19 cellular contexts compared by ENCODE assay signal in genomic region chr15:101676965-101677364, GRCh38. TPM values are rescaled to one million over a fixed set of nuclear protein-coding genes. Genes with fewer than 3 reads are reported as not detected.
DNase-seq lines count a peak whose midpoint lies in the region; ATAC-seq, FAIRE-seq and TF ChIP-seq lines count a peak whose summit lies in the region.
"Had no signal": no experiment of that assay in that cellular context is flagged by ENCODE, and none has a peak within 500 bp of the region (broad histone marks: within the 10 kb centered on the region; RNA-seq: fewer than 3 reads in every experiment).

No MANE protein-coding gene starts in this region.

- no peaks in the 10 kb centered on the region for H4K20me1 ChIP-seq in K562 (replicated peaks; ENCODE audit: control insufficient read depth, insufficient read depth, low read length)

- in situ Hi-C loops in K562 (cut with MboI), result no loop called here

- BruUV-seq in K562 (replicated peaks; lab: Mats Ljungman, UMichigan), result no TSS peak

- no peaks in the 10 kb centered on the region for H3K9me3 ChIP-seq in K562 (replicated peaks; ENCODE audit: control insufficient read depth, insufficient read depth, low read depth, low read length)
- H3K9me3 ChIP-seq: left lung, transverse colon had no signal

- POLR2A ChIA-PET in K562 (lab: Yijun Ruan, JAX), result interaction anchor here (0.6 kb wide), 1 partner anchor 389 kb away, joined by 4 read pairs; no protein-coding TSS in a partner anchor

- no peaks in the 10 kb centered on the region for H3K27me3 ChIP-seq in K562 (ENCODE audit: control insufficient read depth in 2 of 2, insufficient read depth in 2 of 2, low read length in 2 of 2)
- H3K27me3 ChIP-seq: left lung, transverse colon had no signal

- FAIRE-seq in K562 (lab: Jason Lieb, UNC) (no peak), islet of Langerhans (lab: Jason Lieb, UNC) (peak; percentile 49)
- FAIRE-seq: bronchial epithelial cell, GM19239 had no signal

- H2AFZ ChIP-seq in K562 (ENCODE audit: low read depth, low read length), result no peak overlapping the region

- no peak overlapping the region for H3K4me2 ChIP-seq in K562 (ENCODE audit: insufficient read depth, low read length)

- no peak for TF ChIP-seq POLR2A in K562 (conservative IDR thresholded peaks at IDR 0.05)

- intact Hi-C loops in K562 (cut with micrococcal nuclease), result no loop called here

- CTCF ChIA-PET in K562 (lab: Yijun Ruan, JAX; ENCODE audit: low intra/inter-chr PET ratio), result no interaction called here

- no peaks in the 10 kb centered on the region for H3K9me1 ChIP-seq in K562 (ENCODE audit: control insufficient read depth, insufficient read depth, low read length)

- no peak overlapping the region for H3K4me3 ChIP-seq in K562
- H3K4me3 ChIP-seq: left lung, transverse colon had no signal

- H3K9ac ChIP-seq in K562 (ENCODE audit: insufficient read depth in 1 of 2, low read depth in 2 of 2, low read length in 2 of 2), result no peak overlapping the region

- TF ChIP-seq EP300 in K562 (IDR thresholded peaks at IDR 0.05; ENCODE audit: low read length), result no peak

- H3K79me2 ChIP-seq in K562 (ENCODE audit: control insufficient read depth, insufficient read depth, low read length), result no peaks in the 10 kb centered on the region

- 90% methylated on average over 4 of the region's 4 CpGs for WGBS in K562 (ENCODE audit: insufficient coverage, low coverage, missing lambda C conversion rate)

- no peaks in the 10 kb centered on the region for H3K4me1 ChIP-seq in K562 (replicated peaks in 1 of 2; ENCODE audit: control insufficient read depth in 2 of 2, insufficient read depth in 2 of 2, low read length in 2 of 2)
- H3K4me1 ChIP-seq: left lung, transverse colon had no signal

- peaks cover 33% of the 10 kb centered on the region; the same call in 1 of the 3 replicates for H3K36me3 ChIP-seq in K562 (ENCODE audit: control insufficient read depth, insufficient read depth, low read length)

- DNase-seq in AG20443 (ENCODE audit: low spot score) (peak; percentile 23), NCI-H1694 treated with DMSO at 0.1 percent for 48 hours (lab: John Stamatoyannopoulos, UW) (peak; percentile 78), K562 (ENCODE audit: extremely low read depth in 1 of 4, low spot score in 3 of 4) (no peak), D341Med (ENCODE audit: low spot score) (no peak), GM20000 (ENCODE audit: low spot score) (no peak), NCI-H2107 treated with DMSO at 0.1 percent for 48 hours (lab: John Stamatoyannopoulos, UW; ENCODE audit: unreplicated experiment) (no peak)
- DNase-seq: left lung; naive B cell; NCI-H1105 treated with DMSO at 0.1 percent for 48 hours; NCI-H526 treated with DMSO at 0.1 percent for 48 hours; RPMI8226; stimulated activated CD4-positive, alpha-beta T cell treated with anti-CD3 and anti-CD28 coated beads, Interleukin-2, amount 100 ng/mL, for 24 hours; stimulated activated CD8-positive, alpha-beta memory T cell treated with anti-CD3 and anti-CD28 coated beads, Interleukin-4, amount 100 ng/mL, for 48 hours; transverse colon had no signal

- ATAC-seq in K562, result no peak
- no peak for ATAC-seq in GM19351 (IDR thresholded peaks at IDR 0.05; ENCODE audit: unreplicated experiment)
- ATAC-seq: left lung had no signal

- TF ChIP-seq RAD21 in K562 (CRISPR knock-in tag; conservative IDR thresholded peaks at IDR 0.05 in 1 of 2, IDR thresholded peaks at IDR 0.05 in 1 of 2), result no peak

- TF ChIP-seq CTCF in K562 (IDR thresholded peaks at IDR 0.05 in 2 of 3, conservative IDR thresholded peaks at IDR 0.05 in 1 of 3; ENCODE audit: insufficient read depth in 2 of 3, low read depth in 1 of 3, low read length in 3 of 3), result no peak
- no peak for TF ChIP-seq CTCF in GM20000 (IDR thresholded peaks at IDR 0.05; ENCODE audit: extremely low read depth, missing control alignments)

- H3K27ac ChIP-seq in K562 (ENCODE audit: extremely low read depth, low read depth, low read length), result no peak overlapping the region
- H3K27ac ChIP-seq: C4-2B, left lung, transverse colon had no signal

TF ChIP-seq in K562, 482 proteins besides CTCF, POLR2A, EP300 and RAD21:
- TF ChIP-seq HDGF (IDR thresholded peaks at IDR 0.05), result no peak
- 0 out of 2 replicates have a peak, but pooled peaks have one; percentile 19 for TF ChIP-seq ZNF134 (CRISPR knock-in tag; conservative IDR thresholded peaks at IDR 0.05)

RNA-seq across cellular contexts. Expression of gene TM2D3, which starts 24.8 kb away (rescaled TPM):
- 75.4 and 111 TPM in 2 replicates for total RNA-seq in K562 (2011; cell fraction: chromatin; rRNA removed; ENCODE audit: low replicate concordance)
- 93.2 and 100 TPM in 2 replicates for total RNA-seq in K562 (2011; cell fraction: nucleolus; rRNA removed)
- total RNA-seq in K562 (2011; cell fraction: nucleoplasm; rRNA removed), result 121 and 152 TPM in 2 replicates
- 16.5 and 23.5 TPM in 2 replicates for total RNA-seq in K562 (2014; rRNA removed)
- 31.3 and 32.4 TPM in 2 replicates for total RNA-seq in K562 (2014; rRNA removed; fragmentation: Illumina TruSeq; extraction: Trizol)
- total RNA-seq in K562 (2015; rRNA removed; fragmentation: Illumina TruSeq; extraction: Trizol), result 34.1 and 34.9 TPM in 2 replicates
- 27.4 and 28.9 TPM in 2 replicates for total RNA-seq in K562 (2021)
- 59.5 and 61.0 TPM in 2 replicates for polyA plus RNA-seq in K562 (2011; rRNA removed)
- polyA plus RNA-seq in K562 (2011; cell fraction: cytosol; rRNA removed), result 33.6 and 42.8 TPM in 2 replicates
- polyA plus RNA-seq in K562 (2011; cell fraction: nucleus; rRNA removed), result 58.3 and 77.8 TPM in 2 replicates
- 22.2 and 31.4 TPM in 2 replicates for polyA plus RNA-seq in K562 (2012)
- 25.3 and 26.8 TPM in 2 replicates for polyA plus RNA-seq in K562 (2014; fragmentation: Illumina TruSeq; extraction: Trizol)
- polyA plus RNA-seq in K562 (2014; fragmentation: Nextera tagmentation; extraction: Ambion mirVana), result 10 to 100 TPM; 59.2 to 67.9 TPM
- polyA plus RNA-seq in K562 (2014; rRNA removed), result 27.9 and 28.2 TPM in 2 replicates
- 50.4 and 52.1 TPM in 2 replicates for polyA minus RNA-seq in K562 (2011; rRNA and poly(A)+ RNA removed)
- polyA minus RNA-seq in K562 (2011; cell fraction: cytosol; rRNA and poly(A)+ RNA removed), result 20.9 and 28.2 TPM in 2 replicates
- 67.7 and 82.9 TPM in 2 replicates for polyA minus RNA-seq in K562 (2011; cell fraction: nucleus; rRNA and poly(A)+ RNA removed)

RNA-seq across cellular contexts. Expression of gene TARS3, which starts 47.3 kb away (rescaled TPM):
- 10.9 and 23.9 TPM in 2 replicates for total RNA-seq in K562 (2011; cell fraction: chromatin; rRNA removed; ENCODE audit: low replicate concordance)
- total RNA-seq in K562 (2011; cell fraction: nucleolus; rRNA removed), result 7.0 and 8.3 TPM in 2 replicates
- 10.9 and 14.0 TPM in 2 replicates for total RNA-seq in K562 (2011; cell fraction: nucleoplasm; rRNA removed)
- 12.1 and 13.3 TPM in 2 replicates for total RNA-seq in K562 (2014; rRNA removed)
- total RNA-seq in K562 (2014; rRNA removed; fragmentation: Illumina TruSeq; extraction: Trizol), result 13.2 and 14.5 TPM in 2 replicates
- total RNA-seq in K562 (2015; rRNA removed; fragmentation: Illumina TruSeq; extraction: Trizol), result 14.3 and 14.7 TPM in 2 replicates
- total RNA-seq in K562 (2021), result 8.6 and 8.7 TPM in 2 replicates
- polyA plus RNA-seq in K562 (2011; rRNA removed), result 5.1 and 5.8 TPM in 2 replicates
- polyA plus RNA-seq in K562 (2011; cell fraction: cytosol; rRNA removed), result 1.7 and 2.2 TPM in 2 replicates
- 6.0 and 7.4 TPM in 2 replicates for polyA plus RNA-seq in K562 (2011; cell fraction: nucleus; rRNA removed)
- polyA plus RNA-seq in K562 (2012), result 6.1 and 6.9 TPM in 2 replicates
- polyA plus RNA-seq in K562 (2014; fragmentation: Illumina TruSeq; extraction: Trizol), result 8.1 and 9.8 TPM in 2 replicates
- 1 to 10 TPM; 2.1 to 3.0 TPM for polyA plus RNA-seq in K562 (2014; fragmentation: Nextera tagmentation; extraction: Ambion mirVana)
- polyA plus RNA-seq in K562 (2014; rRNA removed), result 10.0 and 10.9 TPM in 2 replicates
- polyA minus RNA-seq in K562 (2011; rRNA and poly(A)+ RNA removed), result 9.8 and 11.1 TPM in 2 replicates
- polyA minus RNA-seq in K562 (2011; cell fraction: cytosol; rRNA and poly(A)+ RNA removed), result 6.9 and 7.2 TPM in 2 replicates
- 9.4 and 12.6 TPM in 2 replicates for polyA minus RNA-seq in K562 (2011; cell fraction: nucleus; rRNA and poly(A)+ RNA removed)

Comparison
In these comparisons a context has a peak if more than half of its experiments do, and no peak if none do; other contexts are left out.
1. DNase-seq: peak in AG20443 (single experiment) and NCI-H1694 treated with DMSO at 0.1 percent for 48 hours (single experiment); none in K562 (0 of 4), D341Med (single experiment), GM20000 (single experiment) and NCI-H2107 treated with DMSO at 0.1 percent for 48 hours (single experiment).